In the genomic region with DNA sequence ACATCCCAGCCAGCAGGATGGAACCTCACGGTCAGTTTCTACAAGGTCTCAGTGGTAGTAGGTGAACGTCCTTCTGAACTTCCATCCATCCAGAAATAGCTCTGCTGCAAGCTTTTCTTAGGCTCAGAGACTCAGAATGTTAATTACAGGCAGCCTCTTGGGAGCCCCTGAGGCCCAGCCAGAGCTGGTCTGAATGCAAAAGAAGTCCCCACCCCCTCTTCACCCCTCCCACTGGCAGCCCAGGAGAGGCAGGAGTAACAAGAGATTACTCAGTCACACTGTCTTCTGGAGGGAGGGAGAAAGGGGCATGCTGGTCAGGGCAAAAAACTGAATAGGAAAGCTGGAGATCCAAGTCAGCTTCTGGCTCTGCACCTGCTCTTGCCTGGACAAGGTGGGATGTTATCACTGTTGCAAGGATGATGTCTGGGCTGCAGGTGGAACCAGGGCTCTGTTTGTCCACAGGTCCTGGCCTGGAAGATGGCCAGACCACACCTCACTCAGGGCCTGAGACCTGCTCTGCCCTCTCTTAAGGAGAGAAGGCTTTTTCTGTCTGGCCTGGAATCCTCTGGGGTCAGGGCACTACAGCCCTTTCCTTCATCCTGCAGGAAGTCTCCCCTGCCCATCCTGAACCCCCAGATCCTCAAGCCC, we compare ENCODE assay signal across 14 cellular contexts. TPM values are rescaled to one million over a fixed set of nuclear protein-coding genes. Genes with fewer than 3 reads are reported as not detected.
A peak's percentile ranks its signal among the peaks of the same experiment; 100 is the strongest.
DNase-seq lines count a peak whose midpoint lies in the region; ATAC-seq and TF ChIP-seq lines count a peak whose summit lies in the region.
"Had no signal": no experiment of that assay in that cellular context is flagged by ENCODE, and none has a peak within 500 bp of the region (broad histone marks: within the 10 kb centered on the region; RNA-seq: fewer than 3 reads in every experiment).

No MANE protein-coding gene starts in this region.

- DNase-seq in NCI-H1417 (lab: John Stamatoyannopoulos, UW) (peak in 2 of 3 experiments; percentile 29 to 62), NCI-H1417 treated with DMSO at 0.1 percent for 48 hours (lab: John Stamatoyannopoulos, UW) (no peak), NCI-H2196 (lab: John Stamatoyannopoulos, UW; ENCODE audit: unreplicated experiment) (peak; percentile 78), fibroblast of mammary gland (ENCODE audit: low read depth) (peak; percentile 40), sciatic nerve (ENCODE audit: low spot score) (peak; percentile 47), NOMO-1 (lab: John Stamatoyannopoulos, UW; ENCODE audit: unreplicated experiment in 2 of 2) (no peak), HUDEP-2 (lab: John Stamatoyannopoulos, UW; ENCODE audit: unreplicated experiment in 76 of 76) (no peak)
- no peak for DNase-seq in activated CD4-positive, alpha-beta T cell treated with anti-CD3 and anti-CD28 coated beads, Interleukin-2, amount 50 U/mL, for 4 hours
- DNase-seq: activated CD4-positive, alpha-beta T cell treated with anti-CD3 and anti-CD28 coated beads, Interleukin-2, amount 50 U/mL, for 48 hours; activated naive CD8-positive, alpha-beta T cell treated with anti-CD3 and anti-CD28 coated beads for 36 hours; GF-D8; HFFc6; stimulated activated CD4-positive, alpha-beta T cell treated with anti-CD3 and anti-CD28 coated beads, Interleukin-2, amount 100 ng/mL, for 24 hours had no signal

- intact Hi-C loops in sciatic nerve (cut with DNase I): no loop called here

- TF ChIP-seq CTCF in fibroblast of mammary gland (conservative IDR thresholded peaks at IDR 0.05; ENCODE audit: control insufficient read depth, insufficient read depth, low read depth, low read length): no peak

- no peak overlapping the region for H3K4me3 ChIP-seq in fibroblast of mammary gland (ENCODE audit: control insufficient read depth, low read depth, low read length)
- H3K4me3 ChIP-seq: A549 had no signal

- ATAC-seq in sciatic nerve: peak; percentile 39

RNA-seq across cellular contexts. Expression of gene ENHO, which starts 9.1 kb away (rescaled TPM):
- total RNA-seq in sciatic nerve: 23.5 TPM

RNA-seq across cellular contexts. Expression of gene DNAI1, which starts 55.1 kb away (rescaled TPM):
- 0.58 TPM for total RNA-seq in sciatic nerve
- total RNA-seq: activated naive CD8-positive, alpha-beta T cell treated with anti-CD3 and anti-CD28 coated beads for 36 hours; HFFc6 had no signal

RNA-seq across cellular contexts. Expression of gene FAM219A, which starts 55.3 kb away (rescaled TPM):
- 29.8 TPM for total RNA-seq in sciatic nerve

Comparison
In these comparisons a context has a peak if more than half of its experiments do, and no peak if none do; other contexts are left out.
1. DNase-seq: peak in NCI-H1417 (2 of 3), NCI-H2196 (single experiment), fibroblast of mammary gland (single experiment) and sciatic nerve (single experiment); none in NCI-H1417 treated with DMSO at 0.1 percent for 48 hours (single experiment), activated CD4-positive, alpha-beta T cell treated with anti-CD3 and anti-CD28 coated beads, Interleukin-2, amount 50 U/mL, for 4 hours (0 of 2), NOMO-1 (0 of 2) and HUDEP-2 (0 of 76).